ENCODE assay signal across 16 cellular contexts in the genomic region with DNA sequence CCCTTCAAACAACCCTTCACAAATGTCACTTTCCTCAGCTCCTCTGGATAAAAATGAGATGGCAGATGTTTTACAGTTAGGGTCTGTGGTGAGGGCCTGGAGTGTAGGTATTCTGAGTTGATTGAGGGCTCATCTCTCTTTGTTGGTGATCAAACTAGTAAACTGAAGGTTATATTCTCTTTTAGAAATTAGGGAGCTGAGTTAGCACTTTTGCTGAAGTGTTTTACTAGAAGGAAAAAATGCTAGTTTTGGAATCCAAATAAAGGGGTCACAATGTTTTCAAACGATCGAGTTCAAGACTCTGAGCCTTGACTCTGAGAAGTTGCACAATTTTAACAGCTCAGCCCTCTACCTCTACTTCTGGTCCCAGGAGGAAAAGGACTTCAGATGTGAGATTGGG. TPM values are rescaled to one million over a fixed set of nuclear protein-coding genes. Genes with fewer than 3 reads are reported as not detected.
DNase-seq lines count a peak whose midpoint lies in the region; ATAC-seq and TF ChIP-seq lines count a peak whose summit lies in the region.
"Had no signal": no experiment of that assay in that cellular context is flagged by ENCODE, and none has a peak within 500 bp of the region (broad histone marks: within the 10 kb centered on the region; RNA-seq: fewer than 3 reads in every experiment).

No MANE protein-coding gene starts in this region.

- peaks cover 0 to 6% (median 0%) of the 10 kb centered on the region in 3 donors for H3K27me3 Mint-ChIP-seq in immature natural killer cell (ENCODE audit: low read depth in 3 of 3)
- H3K27me3 Mint-ChIP-seq in stimulated activated memory B cell treated with anti-CD40 and anti-IgM and Interleukin-4, amounts not matched to agents 10 μg/mL and 1 μg/mL and 100 μg/mL, for 72 hours, result no peaks in the 10 kb centered on the region

- peaks cover 13% of the 10 kb centered on the region for H3K4me1 ChIP-seq in cardiac muscle cell (ENCODE audit: low read depth)
- H3K4me1 ChIP-seq: HAP-1 had no signal

- peak overlapping the region in 5 of 6 donors; percentile 48 to 78 (median 69) for H3K27ac Mint-ChIP-seq in immature natural killer cell
- peak overlapping the region; percentile 13 for H3K27ac Mint-ChIP-seq in stimulated activated memory B cell treated with anti-CD40 and anti-IgM and Interleukin-4, amounts not matched to agents 10 μg/mL and 1 μg/mL and 100 μg/mL, for 72 hours
- H3K27ac Mint-ChIP-seq: CD4-positive, CD25-positive, alpha-beta regulatory T cell had no signal

- no peaks in the 10 kb centered on the region for H3K27me3 ChIP-seq in cardiac muscle cell
- H3K27me3 ChIP-seq: BLaER1 had no signal

- H3K4me3 ChIP-seq in cardiac muscle cell, result no peak overlapping the region
- no peak overlapping the region for H3K4me3 ChIP-seq in SK-N-MC
- H3K4me3 ChIP-seq: BLaER1, HAP-1 had no signal

- H3K36me3 Mint-ChIP-seq in immature natural killer cell, result peaks cover 28 to 41% (median 30%) of the 10 kb centered on the region in 3 donors
- peaks cover 10% of the 10 kb centered on the region for H3K36me3 Mint-ChIP-seq in stimulated activated memory B cell treated with anti-CD40 and anti-IgM and Interleukin-4, amounts not matched to agents 10 μg/mL and 1 μg/mL and 100 μg/mL, for 72 hours
- H3K36me3 Mint-ChIP-seq: CD4-positive, CD25-positive, alpha-beta regulatory T cell had no signal

- no peak for TF ChIP-seq CTCF in cardiac muscle cell (IDR thresholded peaks at IDR 0.05; ENCODE audit: low read depth, low read length)

- H3K4me1 Mint-ChIP-seq in immature natural killer cell, result peaks cover 26 to 35% of the 10 kb centered on the region in 2 donors
- no peaks in the 10 kb centered on the region for H3K4me1 Mint-ChIP-seq in stimulated activated memory B cell treated with anti-CD40 and anti-IgM and Interleukin-4, amounts not matched to agents 10 μg/mL and 1 μg/mL and 100 μg/mL, for 72 hours

- peaks cover 0 to 1% (median 0%) of the 10 kb centered on the region in 6 donors for H3K9me3 Mint-ChIP-seq in immature natural killer cell
- no peaks in the 10 kb centered on the region for H3K9me3 Mint-ChIP-seq in stimulated activated memory B cell treated with anti-CD40 and anti-IgM and Interleukin-4, amounts not matched to agents 10 μg/mL and 1 μg/mL and 100 μg/mL, for 72 hours
- H3K9me3 Mint-ChIP-seq: CD4-positive, CD25-positive, alpha-beta regulatory T cell had no signal

- H3K9me3 ChIP-seq in cardiac muscle cell (ENCODE audit: low read depth) (no peaks in the 10 kb centered on the region), SK-N-MC (ENCODE audit: low read depth, low read length) (no peaks in the 10 kb centered on the region)
- H3K9me3 ChIP-seq: BLaER1, HAP-1 had no signal

- DNase-seq in cardiac muscle cell (ENCODE audit: low read depth in 1 of 2, low spot score in 1 of 2) (no peak), Right ventricle myocardium superior (no peak), SK-N-MC (ENCODE audit: low read depth, low spot score) (no peak), immature natural killer cell (no peak), medulla oblongata (ENCODE audit: extremely low spot score) (no peak), CD1c-positive myeloid dendritic cell (ENCODE audit: extremely low spot score) (no peak)
- DNase-seq: AML-193; CD4-positive, CD25-positive, alpha-beta regulatory T cell; DMS53; GF-D8 had no signal

- no peak overlapping the region for H3K9ac ChIP-seq in SK-N-MC (ENCODE audit: insufficient read length)
- H3K9ac ChIP-seq: BLaER1 had no signal

- ATAC-seq in Right ventricle myocardium superior (ENCODE audit: poor library complexity) (no peak), GM21529 (IDR thresholded peaks at IDR 0.05; ENCODE audit: unreplicated experiment) (no peak)
- no peak for ATAC-seq in stimulated activated memory B cell treated with anti-CD40 and anti-IgM and Interleukin-4, amounts not matched to agents 10 μg/mL and 1 μg/mL and 100 μg/mL, for 72 hours

- H3K36me3 ChIP-seq in cardiac muscle cell (peaks cover 85% of the 10 kb centered on the region), SK-N-MC (ENCODE audit: insufficient read depth, low read length) (peaks cover 81% of the 10 kb centered on the region)

- intact Hi-C loops in Right ventricle myocardium superior (cut with DNase I), result no loop called here

- H3K4me3 Mint-ChIP-seq in immature natural killer cell, result no peak overlapping the region
- no peak overlapping the region for H3K4me3 Mint-ChIP-seq in stimulated activated memory B cell treated with anti-CD40 and anti-IgM and Interleukin-4, amounts not matched to agents 10 μg/mL and 1 μg/mL and 100 μg/mL, for 72 hours
- H3K4me3 Mint-ChIP-seq: CD4-positive, CD25-positive, alpha-beta regulatory T cell had no signal

- H3K27ac ChIP-seq in cardiac muscle cell (peak overlapping the region; percentile 22), SK-N-MC (peak overlapping the region; percentile 67)
- H3K27ac ChIP-seq: 22Rv1, BLaER1, HL-60 had no signal

RNA-seq across cellular contexts. Expression of a gene that starts 23.4 kb away (rescaled TPM):
- 343 and 477 TPM in 2 replicates for total RNA-seq in cardiac muscle cell
- 455 and 589 TPM in 2 replicates for polyA plus RNA-seq in cardiac muscle cell
- 81.1 TPM for total RNA-seq in Right ventricle myocardium superior
- 10 to 100 TPM; 22.9 to 44.6 (median 25.7) TPM for polyA plus RNA-seq in immature natural killer cell
